Comparison of ENCODE assay signal across 8 cellular contexts in the genomic region with DNA sequence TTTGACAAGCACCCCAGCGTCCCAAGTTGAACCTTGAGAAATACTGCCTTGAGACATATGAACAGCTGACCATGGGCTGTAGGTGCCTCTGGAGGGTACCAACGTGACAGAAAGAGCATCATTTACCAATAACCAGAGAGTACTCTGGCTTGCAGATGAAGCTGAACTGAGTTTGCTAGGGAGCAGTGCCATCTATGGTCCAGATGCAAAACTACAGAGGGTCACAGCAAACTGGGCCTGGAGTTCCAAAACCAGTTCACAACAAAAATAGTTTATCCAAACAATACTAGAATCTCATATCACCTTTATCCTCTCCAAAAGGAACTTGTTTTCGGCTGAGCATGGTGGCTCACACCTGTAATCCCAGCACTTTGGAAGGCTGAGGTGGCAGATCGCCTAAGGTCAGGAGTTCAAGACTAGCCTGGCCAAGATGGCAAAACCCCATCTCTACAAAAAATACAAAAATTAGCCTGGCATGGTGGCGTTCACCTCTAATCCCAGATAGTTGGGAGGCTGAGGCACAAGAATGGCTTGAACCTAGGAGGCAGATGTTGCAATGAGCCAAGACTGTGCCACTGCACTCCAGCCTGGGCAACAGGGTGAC.
DNase-seq lines count a peak whose midpoint lies in the region; ATAC-seq, FAIRE-seq and TF ChIP-seq lines count a peak whose summit lies in the region.

No MANE protein-coding gene starts in this region.

- H3K27me3 Mint-ChIP-seq in activated naive CD8-positive, alpha-beta T cell treated with anti-CD3 and anti-CD28 coated beads, Interleukin-2, amount 50 U/mL, for 24 hours, result no peaks in the 10 kb centered on the region

- H3K27me3 ChIP-seq in BJ (ENCODE audit: control insufficient read depth, insufficient read depth, low read length) (no peaks in the 10 kb centered on the region), heart right ventricle (no peaks in the 10 kb centered on the region)

- no peak overlapping the region for H3K27ac Mint-ChIP-seq in activated naive CD8-positive, alpha-beta T cell treated with anti-CD3 and anti-CD28 coated beads, Interleukin-2, amount 50 U/mL, for 24 hours

- 0 out of 2 replicates have a peak, but pooled peaks cover 1% of the 10 kb centered on the region for H3K36me3 ChIP-seq in BJ (ENCODE audit: control insufficient read depth, insufficient read depth, low read length)
- H3K36me3 ChIP-seq in OCI-LY7 (ENCODE audit: insufficient read depth, low read length), result peaks cover 89% of the 10 kb centered on the region
- H3K36me3 ChIP-seq in heart right ventricle, result peaks cover 0 to 86% (median 14%) of the 10 kb centered on the region in 9 donors

- FAIRE-seq in GM18507 (lab: Jason Lieb, UNC), result peak; percentile 65

- no peak overlapping the region for H3K4me2 ChIP-seq in OCI-LY7 (ENCODE audit: low read length)

- no peaks in the 10 kb centered on the region for H3K4me1 ChIP-seq in OCI-LY7 (ENCODE audit: insufficient read depth, low read length, poor library complexity, severe bottlenecking)
- peaks cover 2 to 61% (median 34%) of the 10 kb centered on the region in 9 donors for H3K4me1 ChIP-seq in heart right ventricle

- H3K36me3 Mint-ChIP-seq in activated naive CD8-positive, alpha-beta T cell treated with anti-CD3 and anti-CD28 coated beads, Interleukin-2, amount 50 U/mL, for 24 hours (ENCODE audit: low read depth), result peaks cover 56% of the 10 kb centered on the region

- no peak overlapping the region for H2AFZ ChIP-seq in OCI-LY7 (ENCODE audit: low read length)

- no peaks in the 10 kb centered on the region for H3K9me3 ChIP-seq in OCI-LY7 (ENCODE audit: low read length)
- no peaks in the 10 kb centered on the region for H3K9me3 ChIP-seq in heart right ventricle

- ATAC-seq in activated naive CD8-positive, alpha-beta T cell treated with anti-CD3 and anti-CD28 coated beads, Interleukin-2, amount 50 U/mL, for 24 hours, result no peak
- peak; percentile 45 to 71 (median 54) for ATAC-seq in heart right ventricle
- no peak for ATAC-seq in HG02870 (IDR thresholded peaks at IDR 0.05; ENCODE audit: unreplicated experiment)
- ATAC-seq in GM19397 (IDR thresholded peaks at IDR 0.05; ENCODE audit: unreplicated experiment), result no peak

- TF ChIP-seq CTCF in BJ (IDR thresholded peaks at IDR 0.05; ENCODE audit: insufficient read depth, low read depth, low read length) (peak; percentile 88), OCI-LY7 (conservative IDR thresholded peaks at IDR 0.05; ENCODE audit: low read length) (peak; percentile 82), heart right ventricle (IDR thresholded peaks at IDR 0.05) (peak; percentile 45 to 85 (median 77)), retinal pigment epithelial cell (conservative IDR thresholded peaks at IDR 0.05; ENCODE audit: low read depth, low read length) (peak; percentile 82)

- POLR2A ChIA-PET in BJ (lab: Charles Lee), result no interaction called here
- POLR2A ChIA-PET in OCI-LY7 (lab: Charles Lee), result no interaction called here

- H3K4me3 Mint-ChIP-seq in activated naive CD8-positive, alpha-beta T cell treated with anti-CD3 and anti-CD28 coated beads, Interleukin-2, amount 50 U/mL, for 24 hours, result no peak overlapping the region

- no peaks in the 10 kb centered on the region for H3K79me2 ChIP-seq in OCI-LY7 (ENCODE audit: insufficient read depth, low read depth, low read length)

- CTCF ChIA-PET in BJ (lab: Yijun Ruan, JAX), result interaction anchor here (0.6 to 14.5 kb wide), 22 partner anchors 9 to 313 kb away, joined by 3 to 309 read pairs (median 4); a partner anchor contains a TSS
- CTCF ChIA-PET in OCI-LY7 (lab: Charles Lee; ENCODE audit: unreplicated experiment), result no interaction called here

- no TSS peak for BruUV-seq in OCI-LY7 (replicated peaks; lab: Mats Ljungman, UMichigan)

- H3K4me3 ChIP-seq in BJ (ENCODE audit: low read depth, low read length), result no peak overlapping the region
- no peak overlapping the region for H3K4me3 ChIP-seq in OCI-LY7 (ENCODE audit: low read depth, low read length, poor library complexity, severe bottlenecking)
- H3K4me3 ChIP-seq in heart right ventricle, result no peak overlapping the region
- H3K4me3 ChIP-seq in retinal pigment epithelial cell (ENCODE audit: low read length), result no peak overlapping the region

- 61 to 62% methylated on average over 5 of the region's 5 CpGs for WGBS in heart right ventricle, 2 donors

- H3K9me2 ChIP-seq in OCI-LY7 (ENCODE audit: insufficient read depth, low read length), result no peaks in the 10 kb centered on the region

- DNase-seq in BJ (ENCODE audit: low read depth) (no peak), GM18507 (ENCODE audit: extremely low spot score, insufficient read length, low read depth) (peak; percentile 17), OCI-LY7 (ENCODE audit: low spot score) (peak; percentile 55), heart right ventricle (peak in 1 of 2 donors; percentile 38), retinal pigment epithelial cell (ENCODE audit: low read depth) (no peak)
- DNase-seq in activated naive CD8-positive, alpha-beta T cell treated with anti-CD3 and anti-CD28 coated beads, Interleukin-2, amount 50 U/mL, for 24 hours, result peak; percentile 24

- H3K27ac ChIP-seq in OCI-LY7 (ENCODE audit: low read depth, low read length, poor library complexity, severe bottlenecking) (no peak overlapping the region), heart right ventricle (no peak overlapping the region)

- H4K20me1 ChIP-seq in OCI-LY7 (ENCODE audit: insufficient read depth, low read length), result 0 out of 2 replicates have a peak, but pooled peaks cover 6% of the 10 kb centered on the region

- intact Hi-C loops in OCI-LY7 (cut with micrococcal nuclease; ENCODE audit: unreplicated experiment) (loop anchor here (1.0 kb wide), 1 partner anchor 118 kb away; no protein-coding TSS in a partner anchor), heart right ventricle (cut with DNase I) (loop anchor here in 4 of 10 donors (1.0 to 10.0 kb wide), 5 partner anchors 80 to 162 kb away; no protein-coding TSS in a partner anchor)

- no peaks in the 10 kb centered on the region for H3K9me3 Mint-ChIP-seq in activated naive CD8-positive, alpha-beta T cell treated with anti-CD3 and anti-CD28 coated beads, Interleukin-2, amount 50 U/mL, for 24 hours

- no peaks in the 10 kb centered on the region for H3K4me1 Mint-ChIP-seq in activated naive CD8-positive, alpha-beta T cell treated with anti-CD3 and anti-CD28 coated beads, Interleukin-2, amount 50 U/mL, for 24 hours

Comparison
In these comparisons a context has a peak if more than half of its experiments do, and no peak if none do; other contexts are left out.
1. DNase-seq: peak in GM18507 (single experiment), OCI-LY7 (single experiment) and activated naive CD8-positive, alpha-beta T cell treated with anti-CD3 and anti-CD28 coated beads, Interleukin-2, amount 50 U/mL, for 24 hours (single experiment); none in BJ (single experiment) and retinal pigment epithelial cell (single experiment).
2. ATAC-seq: peak in heart right ventricle (8 of 8); none in activated naive CD8-positive, alpha-beta T cell treated with anti-CD3 and anti-CD28 coated beads, Interleukin-2, amount 50 U/mL, for 24 hours (single experiment), HG02870 (single experiment) and GM19397 (single experiment).
3. Peak in every context shown above with its lines, with median percentiles within 50 percentile points of each other: CTCF ChIP-seq.